ENCODE assay signal across 11 cellular contexts in genomic region chrX:149746390-149747007, GRCh38. TPM values are rescaled to one million over a fixed set of nuclear protein-coding genes. Genes with fewer than 3 reads are reported as not detected.
A peak's percentile ranks its signal among the peaks of the same experiment; 100 is the strongest.
DNase-seq lines count a peak whose midpoint lies in the region; ATAC-seq, FAIRE-seq and TF ChIP-seq lines count a peak whose summit lies in the region.
"Not testable (repeated sequence)": the region's sequence is repeated elsewhere in the genome, so short reads cannot be mapped to it uniquely, and the experiment has no call there.
"Had no signal": no experiment of that assay in that cellular context is flagged by ENCODE, and none has a peak within 500 bp of the region (broad histone marks: within the 10 kb centered on the region; RNA-seq: fewer than 3 reads in every experiment).

No MANE protein-coding gene starts in this region.

- H3K4me1 Mint-ChIP-seq in activated CD8-positive, alpha-beta T cell treated with anti-CD3 and anti-CD28 coated beads for 36 hours (ENCODE audit: low read depth); memory B cell: not testable (repeated sequence)

- not testable (repeated sequence) for H3K27ac Mint-ChIP-seq in activated CD8-positive, alpha-beta T cell treated with anti-CD3 and anti-CD28 coated beads for 36 hours; memory B cell

- not testable (repeated sequence) for H3K27ac ChIP-seq in PC-3 (ENCODE audit: low read length); body of pancreas

- POLR2A ChIA-PET in PC-3 (lab: Charles Lee; ENCODE audit: unreplicated experiment); activated CD8-positive, alpha-beta T cell treated with anti-CD3 and anti-CD28 coated beads for 36 hours (lab: Charles Lee): not testable (repeated sequence)

- not testable (repeated sequence) for H3K9ac ChIP-seq in PC-3 (ENCODE audit: low read length)

- H3K4me2 ChIP-seq in PC-3 (ENCODE audit: low read length) = not testable (repeated sequence)

- not testable (repeated sequence) for H3F3A ChIP-seq in PC-3 (ENCODE audit: low read length, unreplicated experiment)

- H3K36me3 ChIP-seq in PC-3 (ENCODE audit: low read depth, low read length); body of pancreas (replicated peaks in 1 of 2; ENCODE audit: insufficient read depth in 1 of 2, low read depth in 2 of 2): not testable (repeated sequence)

- not testable (repeated sequence) for BruUV-seq in PC-3 (replicated peaks; lab: Mats Ljungman, UMichigan)

- no CpG with 5 or more reads among the region's 6 CpGs for WGBS in body of pancreas, 2 donors

- not testable (repeated sequence) for H3K4me3 ChIP-seq in PC-3 (ENCODE audit: low read length); body of pancreas

- H4K20me1 ChIP-seq in PC-3 (ENCODE audit: low read length) = not testable (repeated sequence)

- CTCF ChIA-PET in PC-3 (lab: Charles Lee); activated CD8-positive, alpha-beta T cell treated with anti-CD3 and anti-CD28 coated beads for 36 hours (lab: Charles Lee): not testable (repeated sequence)

- not testable (repeated sequence) for H3K79me2 ChIP-seq in PC-3 (ENCODE audit: low read length)

- H3K27me3 ChIP-seq in PC-3 (ENCODE audit: low read length) = peaks cover 12% of the 10 kb centered on the region
- H3K27me3 ChIP-seq in body of pancreas = not testable (repeated sequence)

- TF ChIP-seq POLR2A in GM12892 (IDR thresholded peaks at IDR 0.05; ENCODE audit: low read depth, low read length); body of pancreas (IDR thresholded peaks at IDR 0.05): not testable (repeated sequence)

- not testable (repeated sequence) for H3K4me1 ChIP-seq in PC-3 (ENCODE audit: insufficient read depth, low read length); body of pancreas

- not testable (repeated sequence) for H3K9me3 Mint-ChIP-seq in activated CD8-positive, alpha-beta T cell treated with anti-CD3 and anti-CD28 coated beads for 36 hours; memory B cell

- not testable (repeated sequence) for H3K9me3 ChIP-seq in PC-3 (ENCODE audit: low read length); body of pancreas

- not testable (repeated sequence) for H2AFZ ChIP-seq in PC-3 (ENCODE audit: low read length)

- H3K36me3 Mint-ChIP-seq in activated CD8-positive, alpha-beta T cell treated with anti-CD3 and anti-CD28 coated beads for 36 hours (ENCODE audit: low read depth); memory B cell: not testable (repeated sequence)

- DNase-seq in GM12892 (ENCODE audit: insufficient read length); PC-3; activated CD8-positive, alpha-beta T cell treated with anti-CD3 and anti-CD28 coated beads for 36 hours; body of pancreas; left ventricle myocardium superior; memory B cell (ENCODE audit: low spot score in 2 of 2): not testable (repeated sequence)

- not testable (repeated sequence) for H3K9me2 ChIP-seq in PC-3 (replicated peaks; ENCODE audit: low read length)

- intact Hi-C loops in PC-3 (cut with micrococcal nuclease); activated CD8-positive, alpha-beta T cell treated with anti-CD3 and anti-CD28 coated beads for 36 hours (cut with micrococcal nuclease); body of pancreas (cut with DNase I); left ventricle myocardium superior (cut with micrococcal nuclease): not testable (repeated sequence)

- peak; percentile 82 for FAIRE-seq in GM12892 (lab: Jason Lieb, UNC)

- TF ChIP-seq CTCF in PC-3 (conservative IDR thresholded peaks at IDR 0.05; ENCODE audit: low read depth, low read length); activated CD8-positive, alpha-beta T cell treated with anti-CD3 and anti-CD28 coated beads for 36 hours (IDR thresholded peaks at IDR 0.05); body of pancreas (IDR thresholded peaks at IDR 0.05): not testable (repeated sequence)

- ATAC-seq in GM19463 (IDR thresholded peaks at IDR 0.05; ENCODE audit: unreplicated experiment) (peak; percentile 69), PC-3 (peak; percentile 48; the same call in 1 of the 2 replicates), body of pancreas (peak; percentile 47), left ventricle myocardium superior (peak; percentile 52), memory B cell (ENCODE audit: low read depth) (peak; percentile 37)
- ATAC-seq in activated CD8-positive, alpha-beta T cell treated with anti-CD3 and anti-CD28 coated beads for 36 hours = peak; percentile 42

- H3K27me3 Mint-ChIP-seq in activated CD8-positive, alpha-beta T cell treated with anti-CD3 and anti-CD28 coated beads for 36 hours; memory B cell: not testable (repeated sequence)

- not testable (repeated sequence) for H3K4me3 Mint-ChIP-seq in activated CD8-positive, alpha-beta T cell treated with anti-CD3 and anti-CD28 coated beads for 36 hours; memory B cell

RNA-seq across cellular contexts. Expression of gene HSFX1, which starts 27.4 kb away (rescaled TPM):
- 0.19 TPM for polyA plus RNA-seq in GM12892 (2012; ENCODE audit: missing spikeins)
- 0.11 TPM in 1 of 2 replicates, not detected in the other for total RNA-seq in PC-3 (2014; rRNA removed)
- under 1 TPM; 0.31 to 0.61 TPM for total RNA-seq in activated CD8-positive, alpha-beta T cell treated with anti-CD3 and anti-CD28 coated beads for 36 hours
- 1 to 10 TPM in 1 of 2 donors, under 1 TPM in 1; 0.26 to 4.3 TPM for total RNA-seq in body of pancreas
- 2.7 TPM for total RNA-seq in left ventricle myocardium superior
- total RNA-seq: NCI-H460 had no signal

RNA-seq across cellular contexts. Expression of gene MAGEA11, which starts 34.6 kb away (rescaled TPM):
- not detected for polyA plus RNA-seq in GM12892 (2012; ENCODE audit: missing spikeins)
- total RNA-seq in PC-3 (2014; rRNA removed) = not detected in 2 replicates
- not detected for total RNA-seq in activated CD8-positive, alpha-beta T cell treated with anti-CD3 and anti-CD28 coated beads for 36 hours
- total RNA-seq in body of pancreas = not detected
- total RNA-seq in left ventricle myocardium superior = not detected
- total RNA-seq: A673, PC-9 had no signal

RNA-seq across cellular contexts. Expression of gene MAGEA9, which starts 35.2 kb away (rescaled TPM):
- polyA plus RNA-seq in GM12892 (2012; ENCODE audit: missing spikeins) = not detected
- total RNA-seq in PC-3 (2014; rRNA removed) = not detected in 2 replicates
- not detected for total RNA-seq in activated CD8-positive, alpha-beta T cell treated with anti-CD3 and anti-CD28 coated beads for 36 hours
- total RNA-seq in body of pancreas = not detected
- not detected for total RNA-seq in left ventricle myocardium superior
- total RNA-seq: A673, HT1080, NCI-H460, PC-9 had no signal
